ENCODE assay signal across 28 cellular contexts in the genomic region with DNA sequence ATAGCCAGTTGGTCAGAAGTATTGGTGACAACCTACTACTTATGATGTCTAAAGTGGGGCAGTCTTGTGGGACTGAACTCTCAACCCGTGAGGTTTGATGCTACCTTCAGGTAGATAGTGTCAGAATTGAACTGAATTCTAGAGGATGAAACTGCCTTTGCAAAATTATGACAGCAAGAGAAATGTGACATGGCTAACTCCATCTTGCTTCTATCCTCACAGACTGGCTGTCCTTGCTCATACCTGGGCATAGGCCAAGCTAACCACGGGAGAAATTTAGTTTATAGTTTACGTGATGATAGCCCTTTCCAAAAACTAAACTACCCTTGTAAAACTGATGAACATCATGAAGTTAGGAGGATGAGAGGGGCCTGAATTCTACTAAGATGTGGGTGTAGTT. TPM values are rescaled to one million over a fixed set of nuclear protein-coding genes. Genes with fewer than 3 reads are reported as not detected.
DNase-seq lines count a peak whose midpoint lies in the region; ATAC-seq, FAIRE-seq and TF ChIP-seq lines count a peak whose summit lies in the region.
"Had no signal": no experiment of that assay in that cellular context is flagged by ENCODE, and none has a peak within 500 bp of the region (broad histone marks: within the 10 kb centered on the region; RNA-seq: fewer than 3 reads in every experiment).

No MANE protein-coding gene starts in this region.

- peak overlapping the region; percentile 65 for H2BK120ac ChIP-seq in mesendoderm (ENCODE audit: low read depth, low read length)

- peaks cover 84% of the 10 kb centered on the region for H3K79me2 ChIP-seq in PC-9 (ENCODE audit: low read depth)
- H3K79me2 ChIP-seq in K562 (ENCODE audit: control insufficient read depth, insufficient read depth, low read length), result no peaks in the 10 kb centered on the region
- no peaks in the 10 kb centered on the region for H3K79me2 ChIP-seq in mesendoderm (ENCODE audit: control insufficient read depth, insufficient read depth, low read length)

- TF ChIP-seq POLR2A in K562 (conservative IDR thresholded peaks at IDR 0.05), result no peak
- TF ChIP-seq POLR2A in thyroid gland (IDR thresholded peaks at IDR 0.05), result no peak
- no peak for TF ChIP-seq POLR2A in gastroesophageal sphincter (IDR thresholded peaks at IDR 0.05)

- peak overlapping the region; percentile 97 for H2AK5ac ChIP-seq in mesendoderm (ENCODE audit: low read length)

- no peak overlapping the region for H3K23ac ChIP-seq in mesendoderm (ENCODE audit: low read length)

- H4K8ac ChIP-seq in mesendoderm (ENCODE audit: low read depth, low read length), result no peak overlapping the region

- H3K9me3 ChIP-seq in PC-9 (ENCODE audit: insufficient read depth, low read depth) (no peaks in the 10 kb centered on the region), K562 (replicated peaks; ENCODE audit: control insufficient read depth, insufficient read depth, low read depth, low read length) (0 out of 2 replicates have a peak, but pooled peaks cover 4% of the 10 kb centered on the region), thyroid gland (no peaks in the 10 kb centered on the region), gastroesophageal sphincter (no peaks in the 10 kb centered on the region)
- H3K9me3 ChIP-seq: BE2C had no signal

- H3K9me2 ChIP-seq in PC-9 (ENCODE audit: insufficient read depth), result no peaks in the 10 kb centered on the region

- H2AFZ ChIP-seq in PC-9, result no peak overlapping the region
- peak overlapping the region; percentile 80 for H2AFZ ChIP-seq in K562 (ENCODE audit: low read depth, low read length)

- H3K9ac ChIP-seq in K562 (ENCODE audit: insufficient read depth in 1 of 2, low read depth in 2 of 2, low read length in 2 of 2) (no peak overlapping the region), mesendoderm (ENCODE audit: low read length) (no peak overlapping the region)
- H3K9ac ChIP-seq: BLaER1 had no signal

- H3K4me1 ChIP-seq in PC-9 (replicated peaks; ENCODE audit: insufficient read depth) (peaks cover 19% of the 10 kb centered on the region), K562 (replicated peaks in 1 of 2; ENCODE audit: control insufficient read depth in 2 of 2, insufficient read depth in 2 of 2, low read length in 2 of 2) (peaks cover 3 to 7% of the 10 kb centered on the region in 2 experiments; a peak in 3 of 5 replicates), mesendoderm (ENCODE audit: control insufficient read depth, low read depth, low read length) (peaks cover 4% of the 10 kb centered on the region), thyroid gland (no peaks in the 10 kb centered on the region), gastroesophageal sphincter (no peaks in the 10 kb centered on the region)
- H3K4me1 ChIP-seq: BE2C, BLaER1 had no signal

- H3K27me3 ChIP-seq in PC-9 (ENCODE audit: insufficient read depth, low read depth), result no peaks in the 10 kb centered on the region
- no peaks in the 10 kb centered on the region for H3K27me3 ChIP-seq in K562 (ENCODE audit: control insufficient read depth in 2 of 2, insufficient read depth in 2 of 2, low read length in 2 of 2)
- no peaks in the 10 kb centered on the region for H3K27me3 ChIP-seq in mesendoderm (ENCODE audit: insufficient read depth, low read length, poor library complexity)
- H3K27me3 ChIP-seq in thyroid gland, result no peaks in the 10 kb centered on the region
- no peaks in the 10 kb centered on the region for H3K27me3 ChIP-seq in gastroesophageal sphincter
- H3K27me3 ChIP-seq: BE2C, BLaER1 had no signal

- H3K18ac ChIP-seq in mesendoderm (ENCODE audit: low read length), result peak overlapping the region; percentile 60

- H3K36me3 ChIP-seq in PC-9 (ENCODE audit: low read depth), result peaks cover 46% of the 10 kb centered on the region
- H3K36me3 ChIP-seq in K562 (ENCODE audit: control insufficient read depth, insufficient read depth, low read length), result no peaks in the 10 kb centered on the region
- no peaks in the 10 kb centered on the region for H3K36me3 ChIP-seq in mesendoderm (ENCODE audit: control insufficient read depth, insufficient read depth, low read length)
- no peaks in the 10 kb centered on the region for H3K36me3 ChIP-seq in thyroid gland
- no peaks in the 10 kb centered on the region for H3K36me3 ChIP-seq in gastroesophageal sphincter
- H3K36me3 ChIP-seq: BE2C, BLaER1 had no signal

- CTCF ChIA-PET in PC-9 (lab: Charles Lee), result no interaction called here
- CTCF ChIA-PET in K562 (lab: Yijun Ruan, JAX; ENCODE audit: low intra/inter-chr PET ratio), result no interaction called here

- H2BK15ac ChIP-seq in mesendoderm (replicated peaks; ENCODE audit: low read depth), result no peak overlapping the region

- H3K9me1 ChIP-seq in K562 (ENCODE audit: control insufficient read depth, insufficient read depth, low read length), result no peaks in the 10 kb centered on the region

- no peak for TF ChIP-seq EP300 in K562 (IDR thresholded peaks at IDR 0.05; ENCODE audit: low read length)
- no peak for TF ChIP-seq EP300 in gastroesophageal sphincter (IDR thresholded peaks at IDR 0.05)

- TF ChIP-seq CTCF in PC-9 (conservative IDR thresholded peaks at IDR 0.05), result no peak
- no peak for TF ChIP-seq CTCF in K562 (IDR thresholded peaks at IDR 0.05 in 2 of 3, conservative IDR thresholded peaks at IDR 0.05 in 1 of 3; ENCODE audit: insufficient read depth in 2 of 3, low read depth in 1 of 3, low read length in 3 of 3)
- TF ChIP-seq CTCF in GM13976 (IDR thresholded peaks at IDR 0.05; ENCODE audit: borderline replicate concordance, control extremely low read depth, extremely low read depth, insufficient read depth, missing control alignments), result no peak
- TF ChIP-seq CTCF in thyroid gland (IDR thresholded peaks at IDR 0.05), result no peak
- TF ChIP-seq CTCF in gastroesophageal sphincter (IDR thresholded peaks at IDR 0.05), result no peak

- intact Hi-C loops in PC-9 (cut with micrococcal nuclease; ENCODE audit: unreplicated experiment) (no loop called here), K562 (cut with micrococcal nuclease) (no loop called here), thyroid gland (cut with DNase I) (no loop called here)

- no peaks in the 10 kb centered on the region for H3K79me1 ChIP-seq in mesendoderm (ENCODE audit: low read length)

- no peaks in the 10 kb centered on the region; the same call in 1 of the 2 replicates for H3F3A ChIP-seq in PC-9 (ENCODE audit: insufficient read depth, low read depth)

- DNase-seq in PC-9, result no peak
- no peak for DNase-seq in K562 (ENCODE audit: extremely low read depth in 1 of 4, low spot score in 3 of 4)
- no peak for DNase-seq in mesendoderm
- DNase-seq in urothelium cell line (ENCODE audit: low spot score), result no peak
- DNase-seq in GM13976 (ENCODE audit: low spot score), result no peak
- no peak for DNase-seq in thyroid gland
- DNase-seq: 8988T; ACHN; BE2C; C1 segment of cervical spinal cord; CD4-positive, alpha-beta memory T cell; CD4-positive, CD25-positive, alpha-beta regulatory T cell; CD8-positive, alpha-beta memory T cell; COR-L47; DMS 273 treated with DMSO at 0.1 percent for 48 hours; DMS153; DMS53; DMS79; DND-41; EL; GDM1 had no signal

- H3K4me3 ChIP-seq in PC-9 (no peak overlapping the region), K562 (no peak overlapping the region), mesendoderm (ENCODE audit: low read length) (no peak overlapping the region), thyroid gland (replicated peaks in 1 of 3) (no peak overlapping the region), gastroesophageal sphincter (no peak overlapping the region)
- H3K4me3 ChIP-seq: BLaER1, GM12878 had no signal

- H3K27ac ChIP-seq in PC-9 (0 out of 2 replicates have a peak overlapping the region, but pooled peaks have one; percentile 16), K562 (ENCODE audit: extremely low read depth, low read depth, low read length) (no peak overlapping the region), mesendoderm (ENCODE audit: low read depth, low read length) (no peak overlapping the region), thyroid gland (no peak overlapping the region), gastroesophageal sphincter (no peak overlapping the region)
- H3K27ac ChIP-seq: BLaER1 had no signal

- in situ Hi-C loops in K562 (cut with MboI), result no loop called here
- in situ Hi-C loops in GM13976 (cut with MboI; ENCODE audit: low sequenced_read_pairs, unreplicated experiment), result no loop called here

- POLR2A ChIA-PET in PC-9 (lab: Charles Lee; ENCODE audit: unreplicated experiment) (interaction anchor here (0.6 kb wide), 1 partner anchor 28 kb away, joined by 4 read pairs; no protein-coding TSS in a partner anchor), K562 (lab: Yijun Ruan, JAX) (interaction anchor here (0.7 to 1.4 kb wide), 2 partner anchors 20 to 44 kb away, joined by 3 read pairs; no protein-coding TSS in a partner anchor)

- FAIRE-seq in K562 (lab: Jason Lieb, UNC) (no peak), urothelium cell line (lab: Jason Lieb, UNC) (peak; percentile 83)
- FAIRE-seq: A204.1, GM12878, GM12892, GM19239 had no signal

- no peak for TF ChIP-seq RAD21 in K562 (CRISPR knock-in tag; conservative IDR thresholded peaks at IDR 0.05 in 1 of 2, IDR thresholded peaks at IDR 0.05 in 1 of 2)

- no peak overlapping the region for H3K4me2 ChIP-seq in PC-9
- no peak overlapping the region; the same call in 1 of the 2 replicates for H3K4me2 ChIP-seq in K562 (ENCODE audit: insufficient read depth, low read length)
- H3K4me2 ChIP-seq in mesendoderm (ENCODE audit: low read length), result no peak overlapping the region
- H3K4me2 ChIP-seq: BLaER1 had no signal

- no TSS peak for BruUV-seq in PC-9 (replicated peaks; lab: Mats Ljungman, UMichigan)
- BruUV-seq in K562 (replicated peaks; lab: Mats Ljungman, UMichigan), result no TSS peak

- H4K5ac ChIP-seq in mesendoderm (ENCODE audit: low read length), result no peak overlapping the region

- no peak overlapping the region for H3K4ac ChIP-seq in mesendoderm (ENCODE audit: low read depth, low read length)

- ATAC-seq in K562 (no peak), gastroesophageal sphincter (no peak), GM18907 (IDR thresholded peaks at IDR 0.05; ENCODE audit: unreplicated experiment) (no peak)
- ATAC-seq: GM12878 had no signal

- H2BK5ac ChIP-seq in mesendoderm (ENCODE audit: low read length), result peak overlapping the region; percentile 77

- WGBS in K562 (ENCODE audit: insufficient coverage, low coverage, missing lambda C conversion rate), result 34% methylated on average over 3 of the region's 3 CpGs
- WGBS in mesendoderm (ENCODE audit: extremely low coverage, insufficient coverage, low lambda C conversion rate), result no CpG with 5 or more reads among the region's 3 CpGs
- WGBS in thyroid gland, 2 donors, result 90 to 91% methylated on average over 3 of the region's 3 CpGs
- 63 to 88% methylated on average over 3 of the region's 3 CpGs for WGBS in gastroesophageal sphincter (ENCODE audit: low coverage in 1 of 2), 2 donors

- H4K20me1 ChIP-seq in PC-9 (ENCODE audit: insufficient read depth), result no peaks in the 10 kb centered on the region
- H4K20me1 ChIP-seq in K562 (replicated peaks; ENCODE audit: control insufficient read depth, insufficient read depth, low read length), result no peaks in the 10 kb centered on the region
- H4K20me1 ChIP-seq: BLaER1 had no signal

- peak overlapping the region; percentile 1 for H3K56ac ChIP-seq in mesendoderm (ENCODE audit: low read length)

RNA-seq across cellular contexts. Expression of a gene that starts 24.9 kb away (rescaled TPM):
- 188 and 203 TPM in 2 replicates for total RNA-seq in PC-9 (2021)
- 63.6 and 121 TPM in 2 replicates for total RNA-seq in K562 (2011; cell fraction: chromatin; rRNA removed; ENCODE audit: low replicate concordance)
- total RNA-seq in K562 (2011; cell fraction: nucleolus; rRNA removed), result 64.2 and 69.3 TPM in 2 replicates
- 73.3 and 83.1 TPM in 2 replicates for total RNA-seq in K562 (2011; cell fraction: nucleoplasm; rRNA removed)
- total RNA-seq in K562 (2014; rRNA removed), result 40.1 and 65.8 TPM in 2 replicates
- 49.2 and 54.5 TPM in 2 replicates for total RNA-seq in K562 (2014; rRNA removed; fragmentation: Illumina TruSeq; extraction: Trizol)
- total RNA-seq in K562 (2015; rRNA removed; fragmentation: Illumina TruSeq; extraction: Trizol), result 43.5 and 47.9 TPM in 2 replicates
- 44.6 and 49.3 TPM in 2 replicates for total RNA-seq in K562 (2021)
- polyA plus RNA-seq in K562 (2011; rRNA removed), result 55.5 and 56.3 TPM in 2 replicates
- polyA plus RNA-seq in K562 (2011; cell fraction: cytosol; rRNA removed), result 68.0 and 84.8 TPM in 2 replicates
- 110 and 144 TPM in 2 replicates for polyA plus RNA-seq in K562 (2011; cell fraction: nucleus; rRNA removed)
- polyA plus RNA-seq in K562 (2012), result 43.2 and 67.0 TPM in 2 replicates
- polyA plus RNA-seq in K562 (2014; fragmentation: Illumina TruSeq; extraction: Trizol), result 60.9 and 77.7 TPM in 2 replicates
- polyA plus RNA-seq in K562 (2014; fragmentation: Nextera tagmentation; extraction: Ambion mirVana), result 10 to 100 TPM; 16.1 to 18.0 TPM
- 40.6 and 43.7 TPM in 2 replicates for polyA plus RNA-seq in K562 (2014; rRNA removed)
- polyA minus RNA-seq in K562 (2011; rRNA and poly(A)+ RNA removed), result 62.8 and 65.0 TPM in 2 replicates
- polyA minus RNA-seq in K562 (2011; cell fraction: cytosol; rRNA and poly(A)+ RNA removed), result 20.3 and 31.7 TPM in 2 replicates
- polyA minus RNA-seq in K562 (2011; cell fraction: nucleus; rRNA and poly(A)+ RNA removed), result 54.0 and 105 TPM in 2 replicates
- polyA plus RNA-seq in mesendoderm (2013, experiment 1 of 2), result 147 TPM
- 153 TPM for polyA plus RNA-seq in mesendoderm (2013, experiment 2 of 2)
- total RNA-seq in thyroid gland, result 10 to 100 TPM; 46.4 to 62.3 (median 52.3) TPM
- total RNA-seq in gastroesophageal sphincter, result 10 to 100 TPM; 55.5 to 95.8 (median 77.0) TPM
